Comparison of ENCODE assay signal across 22 cellular contexts in genomic region chr6:169237496-169238134, GRCh38. TPM values are rescaled to one million over a fixed set of nuclear protein-coding genes. Genes with fewer than 3 reads are reported as not detected.
DNase-seq lines count a peak whose midpoint lies in the region; ATAC-seq and TF ChIP-seq lines count a peak whose summit lies in the region.
"Had no signal": no experiment of that assay in that cellular context is flagged by ENCODE, and none has a peak within 500 bp of the region (broad histone marks: within the 10 kb centered on the region; RNA-seq: fewer than 3 reads in every experiment).

No MANE protein-coding gene starts in this region.

- DNase-seq in Right ventricle myocardium superior (peak; percentile 34), left ventricle myocardium inferior (no peak), chondrocyte (ENCODE audit: low spot score) (no peak), omental fat pad (ENCODE audit: low spot score) (peak; percentile 20), aorta (peak; percentile 55 to 76), epidermal melanocyte (ENCODE audit: insufficient read length, low spot score) (no peak), NCI-H1092 (lab: John Stamatoyannopoulos, UW) (no peak)
- DNase-seq in activated CD8-positive, alpha-beta T cell treated with anti-CD3 and anti-CD28 coated beads for 36 hours = no peak
- DNase-seq: CD4-positive, alpha-beta T cell; EL; GF-D8; HCEC 1CT; KG1; NCI-H1105; NCI-H1694; NCI-H2081; NCI-H2171; NCI-H345; NCI-H526; SHP77 had no signal

- H3K4me1 ChIP-seq in left ventricle myocardium inferior = no peaks in the 10 kb centered on the region
- H3K4me1 ChIP-seq in aorta (ENCODE audit: control insufficient read depth in 1 of 2, insufficient read depth in 2 of 2, low read length in 2 of 2) = no peaks in the 10 kb centered on the region

- H3K36me3 Mint-ChIP-seq in chondrocyte (ENCODE audit: low read depth) = peaks cover 71% of the 10 kb centered on the region
- H3K36me3 Mint-ChIP-seq in activated CD8-positive, alpha-beta T cell treated with anti-CD3 and anti-CD28 coated beads for 36 hours (ENCODE audit: low read depth) = no peaks in the 10 kb centered on the region

- H3K9me3 ChIP-seq in left ventricle myocardium inferior (replicated peaks) (no peaks in the 10 kb centered on the region), aorta (ENCODE audit: control insufficient read depth, low read length) (no peaks in the 10 kb centered on the region)

- intact Hi-C loops in Right ventricle myocardium superior (cut with DNase I) = no loop called here
- intact Hi-C loops in left ventricle myocardium inferior (cut with micrococcal nuclease) = no loop called here
- intact Hi-C loops in aorta (cut with DNase I) = no loop called here
- intact Hi-C loops in activated CD8-positive, alpha-beta T cell treated with anti-CD3 and anti-CD28 coated beads for 36 hours (cut with micrococcal nuclease) = no loop called here

- no peaks in the 10 kb centered on the region for H3K9me3 Mint-ChIP-seq in chondrocyte (ENCODE audit: low read depth)
- peaks cover 9% of the 10 kb centered on the region for H3K9me3 Mint-ChIP-seq in activated CD8-positive, alpha-beta T cell treated with anti-CD3 and anti-CD28 coated beads for 36 hours

- H3K27ac Mint-ChIP-seq in chondrocyte (ENCODE audit: unreplicated experiment) = peak overlapping the region; percentile 64
- no peak overlapping the region for H3K27ac Mint-ChIP-seq in activated CD8-positive, alpha-beta T cell treated with anti-CD3 and anti-CD28 coated beads for 36 hours
- H3K27ac Mint-ChIP-seq: CD4-positive, alpha-beta T cell had no signal

- CTCF ChIA-PET in activated CD8-positive, alpha-beta T cell treated with anti-CD3 and anti-CD28 coated beads for 36 hours (lab: Charles Lee) = no interaction called here

- H3K27me3 ChIP-seq in left ventricle myocardium inferior (ENCODE audit: low read depth) (peaks cover 36% of the 10 kb centered on the region), aorta (ENCODE audit: control insufficient read depth in 1 of 2, insufficient read depth in 2 of 2, low read length in 1 of 2) (no peaks in the 10 kb centered on the region)

- H3K27me3 Mint-ChIP-seq in chondrocyte (ENCODE audit: low read depth) = no peaks in the 10 kb centered on the region
- H3K27me3 Mint-ChIP-seq in activated CD8-positive, alpha-beta T cell treated with anti-CD3 and anti-CD28 coated beads for 36 hours = no peaks in the 10 kb centered on the region
- H3K27me3 Mint-ChIP-seq: CD4-positive, alpha-beta T cell had no signal

- no peak overlapping the region for H3K4me3 Mint-ChIP-seq in chondrocyte (ENCODE audit: unreplicated experiment)
- H3K4me3 Mint-ChIP-seq in activated CD8-positive, alpha-beta T cell treated with anti-CD3 and anti-CD28 coated beads for 36 hours = no peak overlapping the region
- H3K4me3 Mint-ChIP-seq: CD4-positive, alpha-beta T cell; GM23338 had no signal

- H3K4me1 Mint-ChIP-seq in chondrocyte (ENCODE audit: low read depth) = peaks cover 22% of the 10 kb centered on the region
- H3K4me1 Mint-ChIP-seq in activated CD8-positive, alpha-beta T cell treated with anti-CD3 and anti-CD28 coated beads for 36 hours (ENCODE audit: low read depth) = no peaks in the 10 kb centered on the region
- H3K4me1 Mint-ChIP-seq: GM23338 had no signal

- 74% methylated on average over 25 of the region's 25 CpGs for WGBS in aorta, 2 donors

- H3K4me3 ChIP-seq in left ventricle myocardium inferior (no peak overlapping the region), aorta (ENCODE audit: low read length in 2 of 2) (no peak overlapping the region)
- H3K4me3 ChIP-seq: GM23338 had no signal

- H3K36me3 ChIP-seq in left ventricle myocardium inferior (no peaks in the 10 kb centered on the region), aorta (ENCODE audit: control insufficient read depth in 1 of 2, insufficient read depth in 2 of 2, low read length in 1 of 2) (peaks cover 0 to 6% of the 10 kb centered on the region in 2 donors)

- no peak for TF ChIP-seq CTCF in left ventricle myocardium inferior (IDR thresholded peaks at IDR 0.05; ENCODE audit: borderline replicate concordance)
- TF ChIP-seq CTCF in chondrocyte (IDR thresholded peaks at IDR 0.05) = no peak
- TF ChIP-seq CTCF in omental fat pad (IDR thresholded peaks at IDR 0.05) = no peak
- no peak for TF ChIP-seq CTCF in activated CD8-positive, alpha-beta T cell treated with anti-CD3 and anti-CD28 coated beads for 36 hours (IDR thresholded peaks at IDR 0.05)

- ATAC-seq in Right ventricle myocardium superior (ENCODE audit: poor library complexity) (no peak), omental fat pad (ENCODE audit: low FRiP score) (no peak), aorta (ENCODE audit: low FRiP score) (no peak)
- ATAC-seq in activated CD8-positive, alpha-beta T cell treated with anti-CD3 and anti-CD28 coated beads for 36 hours = no peak

- POLR2A ChIA-PET in activated CD8-positive, alpha-beta T cell treated with anti-CD3 and anti-CD28 coated beads for 36 hours (lab: Charles Lee) = no interaction called here

- no peak overlapping the region for H3K27ac ChIP-seq in left ventricle myocardium inferior (replicated peaks)
- no peak overlapping the region for H3K27ac ChIP-seq in aorta (ENCODE audit: low read depth in 1 of 2, low read length in 2 of 2)

RNA-seq across cellular contexts. Expression of gene THBS2, which starts 16.0 kb away (rescaled TPM):
- total RNA-seq in Right ventricle myocardium superior = 8.6 TPM
- total RNA-seq in left ventricle myocardium inferior = 6.9 TPM
- 1,244 to 1,906 TPM (median 1,285 TPM) in 3 replicates for total RNA-seq in chondrocyte
- 100 to 1,000 TPM in 2 of 4 donors, 10 to 100 TPM in 2; 53.5 to 115 (median 93.8) TPM for total RNA-seq in omental fat pad
- 1,000 to 10,000 TPM in 1 of 2 donors, 100 to 1,000 TPM in 1; 700 to 1,026 TPM for total RNA-seq in aorta
- polyA plus RNA-seq in aorta = 100 to 1,000 TPM in 1 of 2 donors, 10 to 100 TPM in 1; 68.6 to 378 TPM
- not detected for total RNA-seq in activated CD8-positive, alpha-beta T cell treated with anti-CD3 and anti-CD28 coated beads for 36 hours
- total RNA-seq: CD4-positive, alpha-beta T cell; OCI-LY7 had no signal

Comparison
In these comparisons a context has a peak if more than half of its experiments do, and no peak if none do; other contexts are left out.
1. DNase-seq: peak in Right ventricle myocardium superior (single experiment), omental fat pad (single experiment) and aorta (2 of 2); none in left ventricle myocardium inferior (single experiment), chondrocyte (single experiment), epidermal melanocyte (single experiment), activated CD8-positive, alpha-beta T cell treated with anti-CD3 and anti-CD28 coated beads for 36 hours (single experiment) and NCI-H1092 (single experiment).
2. RNA of gene THBS2, which starts 16.0 kb away (total RNA-seq): 1,244 to 1,906 TPM in chondrocyte and 700 to 1,026 TPM in aorta; 53.5 to 115 TPM in omental fat pad, 8.6 TPM in Right ventricle myocardium superior (single experiment), 6.9 TPM in left ventricle myocardium inferior (single experiment) and not detected in activated CD8-positive, alpha-beta T cell treated with anti-CD3 and anti-CD28 coated beads for 36 hours; every median in the first group is over 4 times any median in the second.